ENCODE assay signal across 23 cellular contexts in genomic region chr20:45085867-45086266, GRCh38. TPM values are rescaled to one million over a fixed set of nuclear protein-coding genes. Genes with fewer than 3 reads are reported as not detected.
DNase-seq lines count a peak whose midpoint lies in the region; ATAC-seq and TF ChIP-seq lines count a peak whose summit lies in the region.
"Had no signal": no experiment of that assay in that cellular context is flagged by ENCODE, and none has a peak within 500 bp of the region (broad histone marks: within the 10 kb centered on the region; RNA-seq: fewer than 3 reads in every experiment).

No MANE protein-coding gene starts in this region.

- H3K27ac ChIP-seq in sigmoid colon (no peak overlapping the region), ascending aorta (no peak overlapping the region)
- H3K27ac ChIP-seq: BLaER1 treated with 17β-estradiol and CSF1 and Interleukin-3, amounts not matched to agents 10 nM and 100 nM; cardiac muscle cell; ovary; PC-9; upper lobe of left lung had no signal

- 94% methylated on average over 1 of the region's 1 CpG for WGBS in sigmoid colon, 2 donors

- no peak for DNase-seq in activated T-cell treated with anti-CD3 and anti-CD28 coated beads, Interleukin-2, amount 50 U/mL, for 72 hours
- DNase-seq in activated T-cell treated with anti-CD3 and anti-CD28 coated beads, Interleukin-2, amount 50 U/mL, for 1 hour, result no peak
- DNase-seq in activated naive CD8-positive, alpha-beta T cell treated with anti-CD3 and anti-CD28 coated beads, Interleukin-2, amount 50 U/mL, for 24 hours, result no peak
- DNase-seq in stimulated activated naive B cell treated with anti-CD40 and anti-IgM and Interleukin-4, amounts not matched to agents 10 μg/mL and 1 μg/mL and 100 μg/mL, for 72 hours, result no peak
- DNase-seq in sigmoid colon (no peak), ascending aorta (ENCODE audit: low spot score in 2 of 2) (no peak)
- DNase-seq: activated gamma-delta T cell treated with Interleukin-2 at 50 U/mL for 16 hours, mesendoderm, NCI-H1105, NCI-H2029 treated with DMSO at 0.1 percent for 48 hours, ovary, PC-9, right cardiac atrium, SHP77 treated with DMSO at 0.1 percent for 48 hours, upper lobe of left lung had no signal

- no peak for TF ChIP-seq POLR2A in sigmoid colon (IDR thresholded peaks at IDR 0.05)

- H3K36me3 ChIP-seq in sigmoid colon (peaks cover 0 to 14% (median 1%) of the 10 kb centered on the region in 4 donors), ascending aorta (peaks cover 10 to 16% of the 10 kb centered on the region in 2 donors)
- H3K36me3 ChIP-seq: cardiac muscle cell, ovary had no signal

- H3K9me3 ChIP-seq in sigmoid colon (peaks cover 0 to 5% (median 3%) of the 10 kb centered on the region in 4 donors), ascending aorta (peaks cover 0 to 5% of the 10 kb centered on the region in 2 donors)
- H3K9me3 ChIP-seq: ovary had no signal

- H3K4me1 ChIP-seq in sigmoid colon (peaks cover 0 to 11% (median 7%) of the 10 kb centered on the region in 4 donors), ascending aorta (no peaks in the 10 kb centered on the region)
- H3K4me1 ChIP-seq: upper lobe of left lung had no signal

- TF ChIP-seq EP300 in sigmoid colon (IDR thresholded peaks at IDR 0.05), result no peak

- no peak overlapping the region for H3K4me3 ChIP-seq in sigmoid colon
- H3K4me3 ChIP-seq in ascending aorta, result no peak overlapping the region
- H3K4me3 ChIP-seq: BLaER1 treated with 17β-estradiol and CSF1 and Interleukin-3, amounts not matched to agents 10 nM and 100 nM; cardiac muscle cell; ovary; PC-9; upper lobe of left lung had no signal

- intact Hi-C loops in sigmoid colon (cut with DNase I) (no loop called here), ascending aorta (cut with DNase I) (no loop called here)

- H3K4me3 Mint-ChIP-seq in activated T-cell treated with anti-CD3 and anti-CD28 coated beads, Interleukin-2, amount 50 U/mL, for 72 hours, result no peak overlapping the region
- H3K4me3 Mint-ChIP-seq in IgD-negative memory B cell, result no peak overlapping the region
- H3K4me3 Mint-ChIP-seq in activated naive CD8-positive, alpha-beta T cell treated with anti-CD3 and anti-CD28 coated beads, Interleukin-2, amount 50 U/mL, for 24 hours, result no peak overlapping the region
- H3K4me3 Mint-ChIP-seq in stimulated activated naive B cell treated with anti-CD40 and anti-IgM and Interleukin-4, amounts not matched to agents 10 μg/mL and 1 μg/mL and 100 μg/mL, for 72 hours, result no peak overlapping the region
- H3K4me3 Mint-ChIP-seq: dendritic cell treated with granulocyte-macrophage colony-stimulating factor and Interleukin-4, amounts not matched to agents 40 ng/mL and 50 ng/mL, for 4 days; nephron had no signal

- H3K27me3 Mint-ChIP-seq in activated T-cell treated with anti-CD3 and anti-CD28 coated beads, Interleukin-2, amount 50 U/mL, for 72 hours (ENCODE audit: low read depth), result no peaks in the 10 kb centered on the region
- H3K27me3 Mint-ChIP-seq in IgD-negative memory B cell, result no peaks in the 10 kb centered on the region
- H3K27me3 Mint-ChIP-seq in activated naive CD8-positive, alpha-beta T cell treated with anti-CD3 and anti-CD28 coated beads, Interleukin-2, amount 50 U/mL, for 24 hours, result no peaks in the 10 kb centered on the region
- H3K27me3 Mint-ChIP-seq in stimulated activated naive B cell treated with anti-CD40 and anti-IgM and Interleukin-4, amounts not matched to agents 10 μg/mL and 1 μg/mL and 100 μg/mL, for 72 hours, result no peaks in the 10 kb centered on the region
- H3K27me3 Mint-ChIP-seq: dendritic cell treated with granulocyte-macrophage colony-stimulating factor and Interleukin-4, amounts not matched to agents 40 ng/mL and 50 ng/mL, for 4 days had no signal

- H3K4me1 Mint-ChIP-seq in activated T-cell treated with anti-CD3 and anti-CD28 coated beads, Interleukin-2, amount 50 U/mL, for 72 hours (ENCODE audit: low read depth), result peaks cover 3% of the 10 kb centered on the region
- H3K4me1 Mint-ChIP-seq in IgD-negative memory B cell, result peaks cover 6 to 28% (median 15%) of the 10 kb centered on the region in 3 donors
- peaks cover 6% of the 10 kb centered on the region for H3K4me1 Mint-ChIP-seq in activated naive CD8-positive, alpha-beta T cell treated with anti-CD3 and anti-CD28 coated beads, Interleukin-2, amount 50 U/mL, for 24 hours
- H3K4me1 Mint-ChIP-seq in stimulated activated naive B cell treated with anti-CD40 and anti-IgM and Interleukin-4, amounts not matched to agents 10 μg/mL and 1 μg/mL and 100 μg/mL, for 72 hours, result peaks cover 31 to 70% of the 10 kb centered on the region in 2 donors

- peaks cover 2 to 4% of the 10 kb centered on the region in 2 donors for H3K9me3 Mint-ChIP-seq in activated T-cell treated with anti-CD3 and anti-CD28 coated beads, Interleukin-2, amount 50 U/mL, for 72 hours
- peaks cover under 1 to 9% (median 6%) of the 10 kb centered on the region in 3 donors for H3K9me3 Mint-ChIP-seq in IgD-negative memory B cell
- H3K9me3 Mint-ChIP-seq in activated naive CD8-positive, alpha-beta T cell treated with anti-CD3 and anti-CD28 coated beads, Interleukin-2, amount 50 U/mL, for 24 hours, result peaks cover 6% of the 10 kb centered on the region
- peaks cover 5 to 9% of the 10 kb centered on the region in 2 donors for H3K9me3 Mint-ChIP-seq in stimulated activated naive B cell treated with anti-CD40 and anti-IgM and Interleukin-4, amounts not matched to agents 10 μg/mL and 1 μg/mL and 100 μg/mL, for 72 hours
- H3K9me3 Mint-ChIP-seq: dendritic cell treated with granulocyte-macrophage colony-stimulating factor and Interleukin-4, amounts not matched to agents 40 ng/mL and 50 ng/mL, for 4 days had no signal

- H3K27ac Mint-ChIP-seq in activated T-cell treated with anti-CD3 and anti-CD28 coated beads, Interleukin-2, amount 50 U/mL, for 72 hours, result peak overlapping the region; percentile 13
- peak overlapping the region in 2 of 3 donors; percentile 22 to 40 for H3K27ac Mint-ChIP-seq in IgD-negative memory B cell
- H3K27ac Mint-ChIP-seq in activated naive CD8-positive, alpha-beta T cell treated with anti-CD3 and anti-CD28 coated beads, Interleukin-2, amount 50 U/mL, for 24 hours, result peak overlapping the region; percentile 12
- peak overlapping the region; percentile 42 for H3K27ac Mint-ChIP-seq in stimulated activated naive B cell treated with anti-CD40 and anti-IgM and Interleukin-4, amounts not matched to agents 10 μg/mL and 1 μg/mL and 100 μg/mL, for 72 hours
- H3K27ac Mint-ChIP-seq: dendritic cell treated with granulocyte-macrophage colony-stimulating factor and Interleukin-4, amounts not matched to agents 40 ng/mL and 50 ng/mL, for 4 days; nephron had no signal

- ATAC-seq in activated T-cell treated with anti-CD3 and anti-CD28 coated beads, Interleukin-2, amount 50 U/mL, for 72 hours (replicated peaks in 1 of 2), result no peak
- no peak for ATAC-seq in activated naive CD8-positive, alpha-beta T cell treated with anti-CD3 and anti-CD28 coated beads, Interleukin-2, amount 50 U/mL, for 24 hours
- ATAC-seq in stimulated activated naive B cell treated with anti-CD40 and anti-IgM and Interleukin-4, amounts not matched to agents 10 μg/mL and 1 μg/mL and 100 μg/mL, for 72 hours (replicated peaks), result peak in 1 of 2 donors; percentile 1
- ATAC-seq in HG02798 (IDR thresholded peaks at IDR 0.05; ENCODE audit: poor library complexity, unreplicated experiment), result no peak
- ATAC-seq: right cardiac atrium had no signal

- H3K36me3 Mint-ChIP-seq in activated T-cell treated with anti-CD3 and anti-CD28 coated beads, Interleukin-2, amount 50 U/mL, for 72 hours (ENCODE audit: insufficient read depth in 2 of 2), result peaks cover 17 to 41% of the 10 kb centered on the region in 2 donors
- H3K36me3 Mint-ChIP-seq in IgD-negative memory B cell, result peaks cover 7% of the 10 kb centered on the region
- peaks cover 57% of the 10 kb centered on the region for H3K36me3 Mint-ChIP-seq in activated naive CD8-positive, alpha-beta T cell treated with anti-CD3 and anti-CD28 coated beads, Interleukin-2, amount 50 U/mL, for 24 hours (ENCODE audit: low read depth)
- H3K36me3 Mint-ChIP-seq in stimulated activated naive B cell treated with anti-CD40 and anti-IgM and Interleukin-4, amounts not matched to agents 10 μg/mL and 1 μg/mL and 100 μg/mL, for 72 hours, result peaks cover 59 to 94% of the 10 kb centered on the region in 2 donors

- no peaks in the 10 kb centered on the region for H3K27me3 ChIP-seq in sigmoid colon
- H3K27me3 ChIP-seq in ascending aorta, result no peaks in the 10 kb centered on the region
- H3K27me3 ChIP-seq: BLaER1 treated with 17β-estradiol and CSF1 and Interleukin-3, amounts not matched to agents 10 nM and 100 nM; cardiac muscle cell; ovary; upper lobe of left lung had no signal

- TF ChIP-seq CTCF in sigmoid colon (IDR thresholded peaks at IDR 0.05) (no peak), ascending aorta (IDR thresholded peaks at IDR 0.05) (no peak)

RNA-seq across cellular contexts. Expression of gene KCNS1, which starts 15.1 kb away (rescaled TPM):
- under 1 TPM; 0.23 to 0.58 TPM for total RNA-seq in activated T-cell treated with anti-CD3 and anti-CD28 coated beads, Interleukin-2, amount 50 U/mL, for 72 hours
- polyA plus RNA-seq in IgD-negative memory B cell, result not detected
- total RNA-seq in sigmoid colon, result under 1 TPM in 1 of 4 donors, not detected in 3; 0.14 TPM
- polyA plus RNA-seq in sigmoid colon, result 1 to 10 TPM in 1 of 3 donors, under 1 TPM in 1, not detected in 1; 0.60 to 1.1 TPM
- total RNA-seq in ascending aorta, result not detected
- total RNA-seq: A673, cardiac muscle cell, ovary had no signal
- polyA plus RNA-seq: cardiac muscle cell had no signal

RNA-seq across cellular contexts. Expression of gene WFDC5, which starts 29.1 kb away (rescaled TPM):
- 1 to 10 TPM in 1 of 2 donors, not detected in 1; 1.4 TPM for total RNA-seq in activated T-cell treated with anti-CD3 and anti-CD28 coated beads, Interleukin-2, amount 50 U/mL, for 72 hours
- polyA plus RNA-seq in IgD-negative memory B cell (not detected), sigmoid colon (under 1 TPM in 1 of 3 donors, not detected in 2; 0.39 TPM)
- total RNA-seq in sigmoid colon (not detected), ascending aorta (not detected)
- total RNA-seq: A673, cardiac muscle cell, endothelial cell of umbilical vein, ovary, PC-9, right cardiac atrium had no signal
- polyA plus RNA-seq: cardiac muscle cell, endothelial cell of umbilical vein, ovary, right cardiac atrium had no signal

RNA-seq across cellular contexts. Expression of gene WFDC12, which starts 38.4 kb away (rescaled TPM):
- not detected for total RNA-seq in activated T-cell treated with anti-CD3 and anti-CD28 coated beads, Interleukin-2, amount 50 U/mL, for 72 hours
- polyA plus RNA-seq in IgD-negative memory B cell (not detected), sigmoid colon (1 to 10 TPM in 1 of 3 donors, under 1 TPM in 1, not detected in 1; 0.42 to 1.2 TPM)
- total RNA-seq in sigmoid colon (not detected), ascending aorta (not detected)
- total RNA-seq: A673, cardiac muscle cell, endothelial cell of umbilical vein, ovary, PC-9, right cardiac atrium had no signal
- polyA plus RNA-seq: cardiac muscle cell, endothelial cell of umbilical vein, ovary, right cardiac atrium had no signal
